9 cellular contexts compared by ENCODE assay signal in the genomic region with DNA sequence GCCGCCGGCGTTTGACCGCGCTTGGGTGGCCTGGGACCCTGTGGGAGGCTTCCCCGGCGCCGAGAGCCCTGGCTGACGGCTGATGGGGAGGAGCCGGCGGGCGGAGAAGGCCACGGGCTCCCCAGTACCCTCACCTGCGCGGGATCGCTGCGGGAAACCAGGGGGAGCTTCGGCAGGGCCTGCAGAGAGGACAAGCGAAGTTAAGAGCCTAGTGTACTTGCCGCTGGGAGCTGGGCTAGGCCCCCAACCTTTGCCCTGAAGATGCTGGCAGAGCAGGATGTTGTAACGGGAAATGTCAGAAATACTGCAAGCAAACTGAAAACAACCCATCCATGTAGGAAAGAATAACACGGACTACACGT. TPM values are rescaled to one million over a fixed set of nuclear protein-coding genes. Genes with fewer than 3 reads are reported as not detected.
DNase-seq lines count a peak whose midpoint lies in the region; ATAC-seq and TF ChIP-seq lines count a peak whose summit lies in the region.
"Not testable (repeated sequence)": the region's sequence is repeated elsewhere in the genome, so short reads cannot be mapped to it uniquely, and the experiment has no call there.
"Had no signal": no experiment of that assay in that cellular context is flagged by ENCODE, and none has a peak within 500 bp of the region (broad histone marks: within the 10 kb centered on the region; RNA-seq: fewer than 3 reads in every experiment).

No MANE protein-coding gene starts in this region.

- ATAC-seq in CD8-positive, alpha-beta T cell = peak; percentile 30
- ATAC-seq in HG02759 (IDR thresholded peaks at IDR 0.05; ENCODE audit: unreplicated experiment) = peak; percentile 13

- CTCF ChIA-PET in CD8-positive, alpha-beta T cell (lab: Charles Lee); SK-N-SH (lab: Yijun Ruan, JAX): not testable (repeated sequence)

- H3K36me3 ChIP-seq in CD8-positive, alpha-beta T cell (ENCODE audit: insufficient read depth, low read length); SK-N-SH (replicated peaks in 1 of 2; ENCODE audit: control insufficient read depth in 1 of 2, insufficient read depth in 2 of 2, low read length in 1 of 2); endocrine pancreas (ENCODE audit: control insufficient read depth, insufficient read depth, low read length); neutrophil; thymus (ENCODE audit: control insufficient read depth, insufficient read depth): not testable (repeated sequence)

- H3K27ac Mint-ChIP-seq in CD8-positive, alpha-beta T cell = peak overlapping the region; percentile 99
- peak overlapping the region; percentile 98 for H3K27ac Mint-ChIP-seq in activated naive CD8-positive, alpha-beta T cell
- H3K27ac Mint-ChIP-seq in immature natural killer cell = peak overlapping the region; percentile 89 to 99 (median 94)

- peaks cover 20% of the 10 kb centered on the region for H3K4me1 Mint-ChIP-seq in CD8-positive, alpha-beta T cell (ENCODE audit: low read depth)
- H3K4me1 Mint-ChIP-seq in activated naive CD8-positive, alpha-beta T cell (ENCODE audit: low read depth) = peaks cover 26% of the 10 kb centered on the region
- peaks cover 14 to 24% of the 10 kb centered on the region in 2 donors for H3K4me1 Mint-ChIP-seq in immature natural killer cell

- H3K4me1 ChIP-seq in CD8-positive, alpha-beta T cell (ENCODE audit: insufficient read depth, low read length); SK-N-SH (ENCODE audit: control insufficient read depth in 1 of 2, insufficient read depth in 2 of 2, low read depth in 1 of 2, low read length in 1 of 2); endocrine pancreas (ENCODE audit: control insufficient read depth, insufficient read depth, low read length); neutrophil (ENCODE audit: control insufficient read depth in 1 of 2, insufficient read depth in 1 of 2, low read depth in 1 of 2, low read length in 1 of 2); thymus (ENCODE audit: control insufficient read depth, insufficient read depth, low read length): not testable (repeated sequence)

- not testable (repeated sequence) for TF ChIP-seq EP300 in SK-N-SH (IDR thresholded peaks at IDR 0.05; ENCODE audit: borderline replicate concordance in 1 of 2, low read depth in 1 of 2, low read length in 1 of 2)

- not testable (repeated sequence) for DNase-seq in CD8-positive, alpha-beta T cell; SK-N-SH; immature natural killer cell

- TF ChIP-seq RAD21 in SK-N-SH (IDR thresholded peaks at IDR 0.05; ENCODE audit: low read length) = not testable (repeated sequence)

- POLR2A ChIA-PET in CD8-positive, alpha-beta T cell (lab: Charles Lee); SK-N-SH (lab: Yijun Ruan, JAX): not testable (repeated sequence)

- H3K27me3 Mint-ChIP-seq in CD8-positive, alpha-beta T cell (ENCODE audit: low read depth); activated naive CD8-positive, alpha-beta T cell; immature natural killer cell (ENCODE audit: low read depth in 3 of 3): not testable (repeated sequence)

- H2AFZ ChIP-seq in SK-N-SH (ENCODE audit: low read depth) = not testable (repeated sequence)

- not testable (repeated sequence) for H3K27me3 ChIP-seq in CD8-positive, alpha-beta T cell (ENCODE audit: insufficient read depth, low read length); SK-N-SH (ENCODE audit: insufficient read depth); endocrine pancreas (ENCODE audit: control insufficient read depth, insufficient read depth, low read length); neutrophil; thymus (ENCODE audit: control insufficient read depth, insufficient read depth)

- not testable (repeated sequence) for H3K9me2 ChIP-seq in SK-N-SH

- 4% methylated on average over 3 of the region's 23 CpGs for WGBS in SK-N-SH (ENCODE audit: low lambda C conversion rate)
- 4% methylated on average over 3 of the region's 23 CpGs for WGBS in thymus

- not testable (repeated sequence) for H4K20me1 ChIP-seq in SK-N-SH (ENCODE audit: insufficient read depth)

- not testable (repeated sequence) for H3F3A ChIP-seq in SK-N-SH (replicated peaks; ENCODE audit: insufficient read depth)

- TF ChIP-seq CTCF in CD8-positive, alpha-beta T cell (IDR thresholded peaks at IDR 0.05); SK-N-SH (IDR thresholded peaks at IDR 0.05); neutrophil (IDR thresholded peaks at IDR 0.05): not testable (repeated sequence)

- not testable (repeated sequence) for H3K9me3 Mint-ChIP-seq in CD8-positive, alpha-beta T cell; activated naive CD8-positive, alpha-beta T cell (ENCODE audit: low read depth); immature natural killer cell

- peak overlapping the region; percentile 51 for H3K27ac ChIP-seq in CD8-positive, alpha-beta T cell (ENCODE audit: low read depth, low read length)
- H3K27ac ChIP-seq in SK-N-SH (ENCODE audit: low read depth in 2 of 2, low read length in 1 of 2); thymus (ENCODE audit: low read depth): not testable (repeated sequence)
- H3K27ac ChIP-seq in neutrophil = peak overlapping the region; percentile 71

- intact Hi-C loops in CD8-positive, alpha-beta T cell (cut with DNase I, micrococcal nuclease) = not testable (repeated sequence)

- not testable (repeated sequence) for H3K79me2 ChIP-seq in SK-N-SH (ENCODE audit: insufficient read depth)

- H3K4me3 ChIP-seq in CD8-positive, alpha-beta T cell (ENCODE audit: low read depth, low read length) = peak overlapping the region; percentile 35
- peak overlapping the region; percentile 46 to 53 for H3K4me3 ChIP-seq in SK-N-SH (ENCODE audit: low read depth in 2 of 2, low read length in 1 of 2)
- H3K4me3 ChIP-seq in endocrine pancreas (ENCODE audit: control insufficient read depth, insufficient read depth, low read length) = peak overlapping the region; percentile 42
- peak overlapping the region in 1 of 2 experiments; percentile 17 for H3K4me3 ChIP-seq in neutrophil (ENCODE audit: low read depth in 1 of 2, low read length in 1 of 2)
- H3K4me3 ChIP-seq in thymus (ENCODE audit: low read length) = peak overlapping the region; percentile 42

- not testable (repeated sequence) for H3K9me3 ChIP-seq in CD8-positive, alpha-beta T cell (ENCODE audit: low read length); SK-N-SH; endocrine pancreas (ENCODE audit: control insufficient read depth, low read length); neutrophil; thymus (ENCODE audit: control insufficient read depth)

- peak overlapping the region; percentile 90 for H3K4me3 Mint-ChIP-seq in CD8-positive, alpha-beta T cell
- H3K4me3 Mint-ChIP-seq in activated naive CD8-positive, alpha-beta T cell = peak overlapping the region; percentile 92
- peak overlapping the region; percentile 89 to 95 (median 92) for H3K4me3 Mint-ChIP-seq in immature natural killer cell

- H3K36me3 Mint-ChIP-seq in CD8-positive, alpha-beta T cell; activated naive CD8-positive, alpha-beta T cell; immature natural killer cell: not testable (repeated sequence)

- H3K4me2 ChIP-seq in SK-N-SH = peak overlapping the region; percentile 66; the same call in 1 of the 2 replicates

- not testable (repeated sequence) for H3K9ac ChIP-seq in SK-N-SH; endocrine pancreas (ENCODE audit: control insufficient read depth, insufficient read depth, low read length)

RNA-seq across cellular contexts. Expression of gene GOLGA8M, which starts 26.0 kb away (rescaled TPM):
- 1 to 10 TPM; 2.1 to 2.2 TPM for total RNA-seq in CD8-positive, alpha-beta T cell
- polyA plus RNA-seq in SK-N-SH (2012; rRNA removed) (0.10 TPM in 1 of 2 replicates, not detected in the other), immature natural killer cell (under 1 TPM in 2 of 3 donors, not detected in 1; 0.76 TPM), thymus (0.21 TPM)
- 0.14 TPM in 2 replicates for polyA plus RNA-seq in SK-N-SH (2012; cell fraction: cytosol; rRNA removed)
- polyA plus RNA-seq in SK-N-SH (2012; cell fraction: nucleus; rRNA removed) = 0.52 and 0.93 TPM in 2 replicates
- total RNA-seq: OCI-LY7 had no signal
